Comparison of ENCODE assay signal across 12 cellular contexts in the genomic region with DNA sequence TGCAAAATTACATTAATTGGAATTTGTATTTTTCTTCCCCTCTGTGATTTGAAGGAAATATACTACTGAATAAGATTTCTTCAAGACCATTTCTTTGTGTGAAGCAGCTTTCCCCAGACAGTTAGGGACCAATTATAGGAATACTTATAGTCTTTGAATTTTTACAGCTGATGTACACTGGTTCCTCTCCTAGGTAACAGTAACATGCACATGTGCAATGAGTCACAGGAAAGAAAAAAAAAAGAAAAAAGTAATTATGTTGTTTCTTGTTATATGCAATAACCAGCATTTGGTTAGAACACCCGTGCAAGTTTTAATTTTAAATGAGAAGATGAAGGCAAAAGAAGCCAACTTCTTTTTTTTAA.
DNase-seq lines count a peak whose midpoint lies in the region; ATAC-seq and TF ChIP-seq lines count a peak whose summit lies in the region.
"Had no signal": no experiment of that assay in that cellular context is flagged by ENCODE, and none has a peak within 500 bp of the region (broad histone marks: within the 10 kb centered on the region; RNA-seq: fewer than 3 reads in every experiment).

No MANE protein-coding gene starts in this region.

- H3K4me1 ChIP-seq in esophagus muscularis mucosa = peaks cover 27 to 34% (median 28%) of the 10 kb centered on the region in 4 donors
- H3K4me1 ChIP-seq in upper lobe of right lung = peaks cover 8% of the 10 kb centered on the region

- TF ChIP-seq EP300 in esophagus muscularis mucosa (IDR thresholded peaks at IDR 0.05) = no peak

- H3K4me3 Mint-ChIP-seq in nephron = no peak overlapping the region
- H3K4me3 Mint-ChIP-seq: activated CD4-positive, alpha-beta T cell treated with anti-CD3 and anti-CD28 coated beads for 36 hours; activated naive CD4-positive, alpha-beta T cell treated with anti-CD3 and anti-CD28 coated beads for 36 hours; stimulated activated memory B cell treated with anti-CD40 and anti-IgM and Interleukin-4, amounts not matched to agents 10 μg/mL and 1 μg/mL and 100 μg/mL, for 72 hours had no signal

- H3K9me3 Mint-ChIP-seq in nephron = no peaks in the 10 kb centered on the region
- H3K9me3 Mint-ChIP-seq: activated naive CD4-positive, alpha-beta T cell treated with anti-CD3 and anti-CD28 coated beads for 36 hours; stimulated activated memory B cell treated with anti-CD40 and anti-IgM and Interleukin-4, amounts not matched to agents 10 μg/mL and 1 μg/mL and 100 μg/mL, for 72 hours had no signal

- H3K27me3 Mint-ChIP-seq in nephron (ENCODE audit: low read depth) = peaks cover 2% of the 10 kb centered on the region
- H3K27me3 Mint-ChIP-seq: activated CD4-positive, alpha-beta T cell treated with anti-CD3 and anti-CD28 coated beads for 36 hours; stimulated activated memory B cell treated with anti-CD40 and anti-IgM and Interleukin-4, amounts not matched to agents 10 μg/mL and 1 μg/mL and 100 μg/mL, for 72 hours had no signal

- peaks cover 22% of the 10 kb centered on the region for H3K4me1 Mint-ChIP-seq in nephron

- H3K27ac ChIP-seq in esophagus muscularis mucosa (replicated peaks in 1 of 4) (peak overlapping the region; percentile 33 to 62 (median 51)), upper lobe of right lung (no peak overlapping the region)

- no peaks in the 10 kb centered on the region for H3K9me3 ChIP-seq in esophagus muscularis mucosa
- no peaks in the 10 kb centered on the region for H3K9me3 ChIP-seq in upper lobe of right lung

- intact Hi-C loops in esophagus muscularis mucosa (cut with DNase I) (no loop called here), upper lobe of right lung (cut with DNase I) (no loop called here)

- no peaks in the 10 kb centered on the region for H3K36me3 ChIP-seq in esophagus muscularis mucosa
- H3K36me3 ChIP-seq in upper lobe of right lung = no peaks in the 10 kb centered on the region

- 40% methylated on average over 1 of the region's 1 CpG for WGBS in esophagus muscularis mucosa

- no peak for TF ChIP-seq POLR2A in esophagus muscularis mucosa (IDR thresholded peaks at IDR 0.05; ENCODE audit: low read depth)

- DNase-seq in AG20443 (ENCODE audit: low spot score) (peak; percentile 3), NCI-H2227 treated with DMSO at 0.1 percent for 48 hours (lab: John Stamatoyannopoulos, UW) (peak; percentile 37), esophagus muscularis mucosa (ENCODE audit: extremely low spot score) (no peak), NCI-H128 (lab: John Stamatoyannopoulos, UW; ENCODE audit: unreplicated experiment) (no peak), activated T-cell treated with anti-CD3 and anti-CD28 coated beads for 4 hours (no peak), upper lobe of right lung (no peak)
- DNase-seq: activated CD4-positive, alpha-beta T cell treated with anti-CD3 and anti-CD28 coated beads for 36 hours; activated naive CD4-positive, alpha-beta T cell treated with anti-CD3 and anti-CD28 coated beads for 36 hours; stimulated activated CD4-positive, alpha-beta T cell treated with anti-CD3 and anti-CD28 coated beads, Interleukin-12 subunit alpha, Interleukin-12 subunit beta, amount 100 ng/mL, for 4 hours had no signal

- no peaks in the 10 kb centered on the region for H3K27me3 ChIP-seq in esophagus muscularis mucosa
- no peaks in the 10 kb centered on the region for H3K27me3 ChIP-seq in upper lobe of right lung

- TF ChIP-seq CTCF in esophagus muscularis mucosa (IDR thresholded peaks at IDR 0.05) (no peak), nephron (IDR thresholded peaks at IDR 0.05; ENCODE audit: unreplicated experiment in 3 of 3) (no peak), upper lobe of right lung (IDR thresholded peaks at IDR 0.05) (no peak)

- no peaks in the 10 kb centered on the region for H3K36me3 Mint-ChIP-seq in nephron (ENCODE audit: low read depth)
- H3K36me3 Mint-ChIP-seq: stimulated activated memory B cell treated with anti-CD40 and anti-IgM and Interleukin-4, amounts not matched to agents 10 μg/mL and 1 μg/mL and 100 μg/mL, for 72 hours had no signal

- H3K27ac Mint-ChIP-seq in nephron = peak overlapping the region; percentile 53 to 90 (median 90)
- H3K27ac Mint-ChIP-seq: activated CD4-positive, alpha-beta T cell treated with anti-CD3 and anti-CD28 coated beads for 36 hours; activated naive CD4-positive, alpha-beta T cell treated with anti-CD3 and anti-CD28 coated beads for 36 hours; stimulated activated memory B cell treated with anti-CD40 and anti-IgM and Interleukin-4, amounts not matched to agents 10 μg/mL and 1 μg/mL and 100 μg/mL, for 72 hours had no signal

- no peak for ATAC-seq in HG02642 (IDR thresholded peaks at IDR 0.05; ENCODE audit: poor library complexity, unreplicated experiment)
- ATAC-seq in upper lobe of right lung = no peak
- ATAC-seq: activated CD4-positive, alpha-beta T cell treated with anti-CD3 and anti-CD28 coated beads for 36 hours; stimulated activated memory B cell treated with anti-CD40 and anti-IgM and Interleukin-4, amounts not matched to agents 10 μg/mL and 1 μg/mL and 100 μg/mL, for 72 hours had no signal

- H3K4me3 ChIP-seq in esophagus muscularis mucosa (no peak overlapping the region), upper lobe of right lung (no peak overlapping the region)

Comparison
In these comparisons a context has a peak if more than half of its experiments do, and no peak if none do; other contexts are left out.
1. DNase-seq: peak in AG20443 (single experiment) and NCI-H2227 treated with DMSO at 0.1 percent for 48 hours (single experiment); none in esophagus muscularis mucosa (single experiment), NCI-H128 (single experiment), activated T-cell treated with anti-CD3 and anti-CD28 coated beads for 4 hours (single experiment) and upper lobe of right lung (single experiment).